14 cellular contexts compared by ENCODE assay signal in genomic region chr7:128003179-128003578, GRCh38. TPM values are rescaled to one million over a fixed set of nuclear protein-coding genes. Genes with fewer than 3 reads are reported as not detected.
DNase-seq lines count a peak whose midpoint lies in the region; ATAC-seq lines count a peak whose summit lies in the region.
"Had no signal": no experiment of that assay in that cellular context is flagged by ENCODE, and none has a peak within 500 bp of the region (broad histone marks: within the 10 kb centered on the region; RNA-seq: fewer than 3 reads in every experiment).

No MANE protein-coding gene starts in this region.

- intact Hi-C loops in activated naive CD4-positive, alpha-beta T cell treated with anti-CD3 and anti-CD28 coated beads for 36 hours (cut with micrococcal nuclease), result no loop called here
- intact Hi-C loops in activated CD4-positive, alpha-beta T cell treated with anti-CD3 and anti-CD28 coated beads, Interleukin-2, amount 10 ng/mL, durations not matched to agents 24 days and 14 days (cut with micrococcal nuclease), result no loop called here

- ATAC-seq in HG02763 (IDR thresholded peaks at IDR 0.05; ENCODE audit: unreplicated experiment), result peak; percentile 46
- ATAC-seq in stimulated activated memory B cell treated with anti-CD40 and anti-IgM and Interleukin-4, amounts not matched to agents 10 μg/mL and 1 μg/mL and 100 μg/mL, for 72 hours, result peak; percentile 69
- ATAC-seq: mucosa of descending colon had no signal

- H3K9me3 Mint-ChIP-seq in activated naive CD4-positive, alpha-beta T cell treated with anti-CD3 and anti-CD28 coated beads, Interleukin-2, amount 50 U/mL, for 24 hours, result no peaks in the 10 kb centered on the region
- H3K9me3 Mint-ChIP-seq in activated naive CD4-positive, alpha-beta T cell treated with anti-CD3 and anti-CD28 coated beads for 36 hours, result no peaks in the 10 kb centered on the region
- H3K9me3 Mint-ChIP-seq in IgD-negative memory B cell, result no peaks in the 10 kb centered on the region
- H3K9me3 Mint-ChIP-seq in stimulated activated memory B cell treated with anti-CD40 and anti-IgM and Interleukin-4, amounts not matched to agents 10 μg/mL and 1 μg/mL and 100 μg/mL, for 72 hours, result no peaks in the 10 kb centered on the region
- no peaks in the 10 kb centered on the region for H3K9me3 Mint-ChIP-seq in activated CD4-positive, alpha-beta T cell treated with anti-CD3 and anti-CD28 coated beads, Interleukin-2, amount 10 ng/mL, durations not matched to agents 24 days and 14 days

- peak overlapping the region; percentile 10 for H3K27ac Mint-ChIP-seq in activated naive CD4-positive, alpha-beta T cell treated with anti-CD3 and anti-CD28 coated beads, Interleukin-2, amount 50 U/mL, for 24 hours
- no peak overlapping the region for H3K27ac Mint-ChIP-seq in activated naive CD4-positive, alpha-beta T cell treated with anti-CD3 and anti-CD28 coated beads for 36 hours
- peak overlapping the region; percentile 21 to 48 (median 39) for H3K27ac Mint-ChIP-seq in IgD-negative memory B cell
- H3K27ac Mint-ChIP-seq in stimulated activated memory B cell treated with anti-CD40 and anti-IgM and Interleukin-4, amounts not matched to agents 10 μg/mL and 1 μg/mL and 100 μg/mL, for 72 hours, result peak overlapping the region; percentile 55
- no peak overlapping the region for H3K27ac Mint-ChIP-seq in activated CD4-positive, alpha-beta T cell treated with anti-CD3 and anti-CD28 coated beads, Interleukin-2, amount 10 ng/mL, durations not matched to agents 24 days and 14 days

- CTCF ChIA-PET in activated naive CD4-positive, alpha-beta T cell treated with anti-CD3 and anti-CD28 coated beads for 36 hours (lab: Charles Lee), result no interaction called here

- H3K4me3 Mint-ChIP-seq in activated naive CD4-positive, alpha-beta T cell treated with anti-CD3 and anti-CD28 coated beads, Interleukin-2, amount 50 U/mL, for 24 hours, result no peak overlapping the region
- H3K4me3 Mint-ChIP-seq in activated naive CD4-positive, alpha-beta T cell treated with anti-CD3 and anti-CD28 coated beads for 36 hours, result no peak overlapping the region
- peak overlapping the region in 3 of 4 donors; percentile 13 to 86 (median 79) for H3K4me3 Mint-ChIP-seq in IgD-negative memory B cell
- no peak overlapping the region for H3K4me3 Mint-ChIP-seq in stimulated activated memory B cell treated with anti-CD40 and anti-IgM and Interleukin-4, amounts not matched to agents 10 μg/mL and 1 μg/mL and 100 μg/mL, for 72 hours
- no peak overlapping the region for H3K4me3 Mint-ChIP-seq in activated CD4-positive, alpha-beta T cell treated with anti-CD3 and anti-CD28 coated beads, Interleukin-2, amount 10 ng/mL, durations not matched to agents 24 days and 14 days

- no peak for DNase-seq in activated naive CD4-positive, alpha-beta T cell treated with anti-CD3 and anti-CD28 coated beads for 36 hours
- DNase-seq in DMS 273 (lab: John Stamatoyannopoulos, UW; ENCODE audit: unreplicated experiment), result no peak
- no peak for DNase-seq in NCI-H1930 (lab: John Stamatoyannopoulos, UW)
- DNase-seq in activated CD4-positive, alpha-beta T cell treated with anti-CD3 and anti-CD28 coated beads, Interleukin-2, amount 10 ng/mL, durations not matched to agents 24 days and 14 days, result no peak
- DNase-seq: activated CD4-positive, alpha-beta T cell treated with anti-CD3 and anti-CD28 coated beads for 1 hour; activated naive CD4-positive, alpha-beta T cell treated with Interleukin-2 at 50 U/mL for 16 hours; mucosa of descending colon; NCI-H226; SHP77; sigmoid colon had no signal

- peaks cover 14% of the 10 kb centered on the region for H3K36me3 Mint-ChIP-seq in activated naive CD4-positive, alpha-beta T cell treated with anti-CD3 and anti-CD28 coated beads, Interleukin-2, amount 50 U/mL, for 24 hours
- H3K36me3 Mint-ChIP-seq in activated naive CD4-positive, alpha-beta T cell treated with anti-CD3 and anti-CD28 coated beads for 36 hours (ENCODE audit: low read depth), result peaks cover 21% of the 10 kb centered on the region
- peaks cover 2% of the 10 kb centered on the region for H3K36me3 Mint-ChIP-seq in IgD-negative memory B cell
- H3K36me3 Mint-ChIP-seq in stimulated activated memory B cell treated with anti-CD40 and anti-IgM and Interleukin-4, amounts not matched to agents 10 μg/mL and 1 μg/mL and 100 μg/mL, for 72 hours, result peaks cover 33% of the 10 kb centered on the region
- H3K36me3 Mint-ChIP-seq in activated CD4-positive, alpha-beta T cell treated with anti-CD3 and anti-CD28 coated beads, Interleukin-2, amount 10 ng/mL, durations not matched to agents 24 days and 14 days (ENCODE audit: low read depth), result peaks cover 18% of the 10 kb centered on the region

- peaks cover 24% of the 10 kb centered on the region for H3K4me1 Mint-ChIP-seq in activated naive CD4-positive, alpha-beta T cell treated with anti-CD3 and anti-CD28 coated beads, Interleukin-2, amount 50 U/mL, for 24 hours
- H3K4me1 Mint-ChIP-seq in activated naive CD4-positive, alpha-beta T cell treated with anti-CD3 and anti-CD28 coated beads for 36 hours (ENCODE audit: low read depth), result peaks cover 14% of the 10 kb centered on the region
- peaks cover 52 to 64% (median 62%) of the 10 kb centered on the region in 3 donors for H3K4me1 Mint-ChIP-seq in IgD-negative memory B cell
- H3K4me1 Mint-ChIP-seq in stimulated activated memory B cell treated with anti-CD40 and anti-IgM and Interleukin-4, amounts not matched to agents 10 μg/mL and 1 μg/mL and 100 μg/mL, for 72 hours, result peaks cover 68% of the 10 kb centered on the region
- H3K4me1 Mint-ChIP-seq in activated CD4-positive, alpha-beta T cell treated with anti-CD3 and anti-CD28 coated beads, Interleukin-2, amount 10 ng/mL, durations not matched to agents 24 days and 14 days, result peaks cover 11% of the 10 kb centered on the region

- no peaks in the 10 kb centered on the region for H3K27me3 Mint-ChIP-seq in activated naive CD4-positive, alpha-beta T cell treated with anti-CD3 and anti-CD28 coated beads, Interleukin-2, amount 50 U/mL, for 24 hours
- no peaks in the 10 kb centered on the region for H3K27me3 Mint-ChIP-seq in activated naive CD4-positive, alpha-beta T cell treated with anti-CD3 and anti-CD28 coated beads for 36 hours (ENCODE audit: low read depth)
- no peaks in the 10 kb centered on the region for H3K27me3 Mint-ChIP-seq in IgD-negative memory B cell
- H3K27me3 Mint-ChIP-seq in stimulated activated memory B cell treated with anti-CD40 and anti-IgM and Interleukin-4, amounts not matched to agents 10 μg/mL and 1 μg/mL and 100 μg/mL, for 72 hours, result no peaks in the 10 kb centered on the region
- no peaks in the 10 kb centered on the region for H3K27me3 Mint-ChIP-seq in activated CD4-positive, alpha-beta T cell treated with anti-CD3 and anti-CD28 coated beads, Interleukin-2, amount 10 ng/mL, durations not matched to agents 24 days and 14 days

RNA-seq across cellular contexts. Expression of gene LRRC4, which starts 28.1 kb away (rescaled TPM):
- total RNA-seq in activated naive CD4-positive, alpha-beta T cell treated with anti-CD3 and anti-CD28 coated beads for 36 hours, result 1 to 10 TPM in 1 of 2 experiments, under 1 TPM in 1; 0.74 to 1.3 TPM
- not detected for polyA plus RNA-seq in IgD-negative memory B cell
- 2.2 and 5.7 TPM in 2 replicates for total RNA-seq in activated CD4-positive, alpha-beta T cell treated with anti-CD3 and anti-CD28 coated beads, Interleukin-2, amount 10 ng/mL, durations not matched to agents 24 days and 14 days

Comparison
In these comparisons a context has a peak if more than half of its experiments do, and no peak if none do; other contexts are left out.
1. H3K27ac Mint-ChIP-seq: peak in activated naive CD4-positive, alpha-beta T cell treated with anti-CD3 and anti-CD28 coated beads, Interleukin-2, amount 50 U/mL, for 24 hours (single experiment), IgD-negative memory B cell (3 of 3) and stimulated activated memory B cell treated with anti-CD40 and anti-IgM and Interleukin-4, amounts not matched to agents 10 μg/mL and 1 μg/mL and 100 μg/mL, for 72 hours (single experiment); none in activated naive CD4-positive, alpha-beta T cell treated with anti-CD3 and anti-CD28 coated beads for 36 hours (single experiment) and activated CD4-positive, alpha-beta T cell treated with anti-CD3 and anti-CD28 coated beads, Interleukin-2, amount 10 ng/mL, durations not matched to agents 24 days and 14 days (single experiment).
2. H3K4me3 Mint-ChIP-seq: peak in IgD-negative memory B cell (3 of 4); none in activated naive CD4-positive, alpha-beta T cell treated with anti-CD3 and anti-CD28 coated beads, Interleukin-2, amount 50 U/mL, for 24 hours (single experiment), activated naive CD4-positive, alpha-beta T cell treated with anti-CD3 and anti-CD28 coated beads for 36 hours (single experiment), stimulated activated memory B cell treated with anti-CD40 and anti-IgM and Interleukin-4, amounts not matched to agents 10 μg/mL and 1 μg/mL and 100 μg/mL, for 72 hours (single experiment) and activated CD4-positive, alpha-beta T cell treated with anti-CD3 and anti-CD28 coated beads, Interleukin-2, amount 10 ng/mL, durations not matched to agents 24 days and 14 days (single experiment).